ENCODE assay signal across 15 cellular contexts in genomic region chr10:26440091-26440445, GRCh38. TPM values are rescaled to one million over a fixed set of nuclear protein-coding genes. Genes with fewer than 3 reads are reported as not detected.
DNase-seq lines count a peak whose midpoint lies in the region; ATAC-seq, FAIRE-seq and TF ChIP-seq lines count a peak whose summit lies in the region.
"Had no signal": no experiment of that assay in that cellular context is flagged by ENCODE, and none has a peak within 500 bp of the region (broad histone marks: within the 10 kb centered on the region; RNA-seq: fewer than 3 reads in every experiment).

No MANE protein-coding gene starts in this region.

- H3K9me3 Mint-ChIP-seq in T-helper 2 cell treated with Interferon-gamma antibody and Interleukin-4, amounts not matched to agents 5 μg/mL and 100 μg/mL, for 36 hours, result no peaks in the 10 kb centered on the region
- peaks cover 0 to 7% (median 3%) of the 10 kb centered on the region in 3 donors for H3K9me3 Mint-ChIP-seq in IgD-negative memory B cell

- no peak for TF ChIP-seq CTCF in GM12878 (IDR thresholded peaks at IDR 0.05 in 2 of 3, conservative IDR thresholded peaks at IDR 0.05 in 1 of 3; ENCODE audit: control insufficient read depth in 2 of 3, extremely low read depth in 1 of 3, insufficient read depth in 1 of 3, low read depth in 3 of 3, low read length in 3 of 3)

- H3K4me1 ChIP-seq in GM12878 (ENCODE audit: control insufficient read depth, insufficient read depth, low read length), result peaks cover 15% of the 10 kb centered on the region; the same call in 1 of the 2 replicates

- peaks cover 2% of the 10 kb centered on the region; the same call in 2 of the 3 replicates for H3K9me3 ChIP-seq in GM12878 (replicated peaks; ENCODE audit: control insufficient read depth, insufficient read depth, low read length)
- H3K9me3 ChIP-seq: heart right ventricle had no signal

- TF ChIP-seq RAD21 in GM12878 (IDR thresholded peaks at IDR 0.05; ENCODE audit: insufficient read depth, low read depth, low read length), result no peak

- H4K20me1 ChIP-seq in GM12878 (ENCODE audit: control insufficient read depth, insufficient read depth), result no peaks in the 10 kb centered on the region

- H3K27me3 Mint-ChIP-seq in T-helper 2 cell treated with Interferon-gamma antibody and Interleukin-4, amounts not matched to agents 5 μg/mL and 100 μg/mL, for 36 hours (ENCODE audit: low read depth), result no peaks in the 10 kb centered on the region
- H3K27me3 Mint-ChIP-seq in IgD-negative memory B cell, result no peaks in the 10 kb centered on the region

- no peak for ATAC-seq in GM12878
- no peak for ATAC-seq in GM19452 (IDR thresholded peaks at IDR 0.05; ENCODE audit: unreplicated experiment)
- ATAC-seq: activated CD4-positive, CD25-positive, alpha-beta regulatory T cell treated with anti-CD3 and anti-CD28 coated beads, Interleukin-2, amount 50 U/mL, for 24 hours; heart right ventricle had no signal

- no peak overlapping the region for H2AFZ ChIP-seq in GM12878 (ENCODE audit: control insufficient read depth, low read depth, low read length)

- H3K4me3 ChIP-seq in GM12878, result peak overlapping the region; percentile 89
- peak overlapping the region; percentile 39 to 74 (median 44) for H3K4me3 ChIP-seq in skin epidermis
- no peak overlapping the region for H3K4me3 ChIP-seq in H7 (ENCODE audit: insufficient read depth, low read depth, low read length)
- H3K4me3 ChIP-seq: lung had no signal

- peaks cover 42% of the 10 kb centered on the region for H3K4me1 Mint-ChIP-seq in T-helper 2 cell treated with Interferon-gamma antibody and Interleukin-4, amounts not matched to agents 5 μg/mL and 100 μg/mL, for 36 hours (ENCODE audit: low read depth)
- H3K4me1 Mint-ChIP-seq in IgD-negative memory B cell, result peaks cover 41 to 59% (median 48%) of the 10 kb centered on the region in 3 donors

- peak overlapping the region; percentile 97 for H3K9ac ChIP-seq in GM12878 (ENCODE audit: control insufficient read depth, insufficient read depth, low read length)

- H3K27me3 ChIP-seq in GM12878 (replicated peaks in 1 of 2; ENCODE audit: control insufficient read depth in 2 of 2, insufficient read depth in 2 of 2, low read length in 1 of 2) (no peaks in the 10 kb centered on the region), H7 (ENCODE audit: control insufficient read depth, insufficient read depth, low read length) (peaks cover 26% of the 10 kb centered on the region)

- WGBS in GM12878 (ENCODE audit: insufficient coverage, insufficient replicate concordance, low lambda C conversion rate, missing lambda C conversion rate), result 0% methylated on average over 1 of the region's 1 CpG

- BruUV-seq in GM12878 (replicated peaks; lab: Mats Ljungman, UMichigan), result no TSS peak

- TF ChIP-seq EP300 in GM12878 (IDR thresholded peaks at IDR 0.05; ENCODE audit: borderline replicate concordance in 1 of 2, control insufficient read depth in 1 of 2, low read depth in 2 of 2, low read length in 2 of 2), result no peak

- H3K27ac Mint-ChIP-seq in T-helper 2 cell treated with Interferon-gamma antibody and Interleukin-4, amounts not matched to agents 5 μg/mL and 100 μg/mL, for 36 hours, result peak overlapping the region; percentile 74
- H3K27ac Mint-ChIP-seq in IgD-negative memory B cell, result peak overlapping the region; percentile 46 to 93 (median 91)

- TF ChIP-seq POLR2A in GM12878 (IDR thresholded peaks at IDR 0.05; ENCODE audit: low read depth, low read length), result no peak

- H3K4me3 Mint-ChIP-seq in T-helper 2 cell treated with Interferon-gamma antibody and Interleukin-4, amounts not matched to agents 5 μg/mL and 100 μg/mL, for 36 hours, result peak overlapping the region; percentile 95
- peak overlapping the region; percentile 95 to 97 (median 96) for H3K4me3 Mint-ChIP-seq in IgD-negative memory B cell

- intact Hi-C loops in GM12878 (cut with micrococcal nuclease; ENCODE audit: unreplicated experiment) (no loop called here), posterior cingulate gyrus (cut with DNase I) (no loop called here)

- peaks cover 31% of the 10 kb centered on the region for H3K36me3 Mint-ChIP-seq in T-helper 2 cell treated with Interferon-gamma antibody and Interleukin-4, amounts not matched to agents 5 μg/mL and 100 μg/mL, for 36 hours (ENCODE audit: low read depth)
- peaks cover 8% of the 10 kb centered on the region for H3K36me3 Mint-ChIP-seq in IgD-negative memory B cell

- H3K79me2 ChIP-seq in GM12878 (ENCODE audit: control insufficient read depth, insufficient read depth, low read length), result peaks cover 77% of the 10 kb centered on the region

- peak overlapping the region; percentile 9 for H3K4me2 ChIP-seq in GM12878 (ENCODE audit: control insufficient read depth, insufficient read depth)

- POLR2A ChIA-PET in GM12878 (lab: Charles Lee), result interaction anchor here (0.6 to 2.0 kb wide), 3 partner anchors 9 to 17 kb away, joined by 5 to 9 read pairs (median 5); no protein-coding TSS in a partner anchor

- RAD21 ChIA-PET in GM12878 (lab: Charles Lee; ENCODE audit: unreplicated experiment), result interaction anchor here (0.8 to 3.4 kb wide), 7 partner anchors 8 to 119 kb away, joined by 3 to 18 read pairs (median 15); no protein-coding TSS in a partner anchor

- H3K27ac ChIP-seq in GM12878 (ENCODE audit: control insufficient read depth, insufficient read depth) (peak overlapping the region; percentile 95), skin epidermis (peak overlapping the region in 12 of 21 experiments; percentile 78 to 99 (median 94))

- H3K36me3 ChIP-seq in GM12878 (ENCODE audit: control insufficient read depth in 2 of 2, insufficient read depth in 2 of 2, low read length in 1 of 2), result peaks cover 0 to 13% of the 10 kb centered on the region in 2 experiments; a peak in 1 of 4 replicates
- no peaks in the 10 kb centered on the region for H3K36me3 ChIP-seq in H7 (replicated peaks; ENCODE audit: control insufficient read depth, insufficient read depth, low read length)
- H3K36me3 ChIP-seq: heart right ventricle had no signal

- CTCF ChIA-PET in GM12878 (lab: Yijun Ruan, JAX), result interaction anchor here (1.5 to 4.0 kb wide), 2 partner anchors 10 to 106 kb away, joined by 3 to 17 read pairs; no protein-coding TSS in a partner anchor

- SMC1A ChIA-PET in GM12878 (lab: Charles Lee; ENCODE audit: uncharacterized antibody, unreplicated experiment), result interaction anchor here (1.2 to 3.9 kb wide), 5 partner anchors 9 to 41 kb away, joined by 4 to 33 read pairs (median 18); no protein-coding TSS in a partner anchor

- in situ Hi-C loops in GM12878 (cut with MboI), result loop anchor here (25.0 kb wide), 1 partner anchor 1528 kb away; no protein-coding TSS in a partner anchor

- no peak for DNase-seq in T-helper 2 cell treated with Interferon-gamma antibody and Interleukin-4, amounts not matched to agents 5 μg/mL and 100 μg/mL, for 36 hours (ENCODE audit: low spot score)
- DNase-seq in T-helper 2 cell (no peak), GM12878 (ENCODE audit: low read depth, low spot score) (no peak), posterior cingulate gyrus (no peak), H7 (no peak)
- DNase-seq: anterior cingulate cortex, DMS79, heart right ventricle, NCI-H526, SIG-M5 had no signal

- no peak for FAIRE-seq in GM12878 (lab: Jason Lieb, UNC)

TF ChIP-seq in GM12878, 131 proteins besides CTCF, POLR2A, EP300 and RAD21:
- TF ChIP-seq RCOR1 (conservative IDR thresholded peaks at IDR 0.05; ENCODE audit: low read depth, low read length) (no peak), E2F8 (IDR thresholded peaks at IDR 0.05; ENCODE audit: low read depth, partially characterized antibody) (peak; percentile 15), ASH2L (IDR thresholded peaks at IDR 0.05; ENCODE audit: borderline replicate concordance, low read depth) (no peak), BCL11A (IDR thresholded peaks at IDR 0.05; ENCODE audit: low read depth, low read length) (no peak), MEF2A (IDR thresholded peaks at IDR 0.05; ENCODE audit: insufficient read depth, low read depth, low read length) (0 out of 2 replicates have a peak, but pooled peaks have one; percentile 20)

RNA-seq across cellular contexts. Expression of gene APBB1IP, which starts 1.9 kb away (rescaled TPM):
- 66.4 TPM for polyA plus RNA-seq in IgD-negative memory B cell
- 95.1 and 97.5 TPM in 2 replicates for total RNA-seq in GM12878 (2013; cell fraction: nucleolus; rRNA removed)
- 14.7 and 14.8 TPM in 2 replicates for total RNA-seq in GM12878 (2014; rRNA removed)
- 18.2 and 20.0 TPM in 2 replicates for total RNA-seq in GM12878 (2014; rRNA removed; fragmentation: Illumina TruSeq; extraction: Trizol)
- 67.0 and 67.4 TPM in 2 replicates for total RNA-seq in GM12878 (2021)
- 26.8 TPM for polyA plus RNA-seq in GM12878 (2011; ENCODE audit: low read depth)
- 10.6 and 12.5 TPM in 2 replicates for polyA plus RNA-seq in GM12878 (2011; rRNA removed)
- 9.7 and 14.3 TPM in 2 replicates for polyA plus RNA-seq in GM12878 (2011; cell fraction: cytosol; rRNA removed)
- 20.7 and 24.7 TPM in 2 replicates for polyA plus RNA-seq in GM12878 (2011; cell fraction: nucleus; rRNA removed)
- 62.2 and 64.8 TPM in 2 replicates for polyA plus RNA-seq in GM12878 (2012)
- polyA plus RNA-seq in GM12878 (2014; fragmentation: Illumina TruSeq; extraction: Trizol), result 66.0 and 74.0 TPM in 2 replicates
- 10 to 100 TPM in 1 of 2 experiments, 1 to 10 TPM in 1; 7.3 to 11.4 TPM for polyA plus RNA-seq in GM12878 (2014; fragmentation: Nextera tagmentation; extraction: Ambion mirVana)
- polyA plus RNA-seq in GM12878 (2014; rRNA removed), result 21.5 and 28.1 TPM in 2 replicates
- polyA plus RNA-seq in GM12878 (2016; fragmentation: Nextera tagmentation; extraction: Ambion mirVana), result 10 to 100 TPM; 23.7 to 30.2 TPM
- polyA minus RNA-seq in GM12878 (2011; rRNA and poly(A)+ RNA removed), result 18.3 and 29.0 TPM in 2 replicates
- 13.4 and 15.7 TPM in 2 replicates for polyA minus RNA-seq in GM12878 (2011; cell fraction: cytosol; rRNA and poly(A)+ RNA removed)
- polyA minus RNA-seq in GM12878 (2011; cell fraction: nucleus; rRNA and poly(A)+ RNA removed), result 30.6 and 41.9 TPM in 2 replicates
- not detected in 2 replicates for total RNA-seq in H7 (2014; rRNA removed; shearing (Covaris generic))

Comparison
In these comparisons a context has a peak if more than half of its experiments do, and no peak if none do; other contexts are left out.
1. RNA of gene APBB1IP, which starts 1.9 kb away (total RNA-seq): 14.7 to 97.5 TPM in GM12878; not detected in H7; every median in the first group is over 10 times any median in the second.